Comparison of ENCODE assay signal across 16 cellular contexts in genomic region chr22:39901519-39902146, GRCh38. TPM values are rescaled to one million over a fixed set of nuclear protein-coding genes. Genes with fewer than 3 reads are reported as not detected.
A peak's percentile ranks its signal among the peaks of the same experiment; 100 is the strongest.
DNase-seq lines count a peak whose midpoint lies in the region; ATAC-seq, FAIRE-seq and TF ChIP-seq lines count a peak whose summit lies in the region.
"Had no signal": no experiment of that assay in that cellular context is flagged by ENCODE, and none has a peak within 500 bp of the region (broad histone marks: within the 10 kb centered on the region; RNA-seq: fewer than 3 reads in every experiment).

No MANE protein-coding gene starts in this region.

- H3K27me3 Mint-ChIP-seq in CD4-positive, alpha-beta memory T cell = no peaks in the 10 kb centered on the region
- H3K27me3 Mint-ChIP-seq in activated T-helper 2 cell treated with anti-CD3 and anti-CD28 coated beads, Interferon-gamma antibody, Interleukin-2, Interleukin-4, amounts not matched to agents 10 μg/mL and 5 μg/mL and 100 μg/mL, durations not matched to agents 14 hours and 24 hours and 36 hours (ENCODE audit: low read depth) = no peaks in the 10 kb centered on the region
- H3K27me3 Mint-ChIP-seq in natural killer cell (ENCODE audit: low read depth in 2 of 2) = no peaks in the 10 kb centered on the region

- no peaks in the 10 kb centered on the region for H3K9me3 ChIP-seq in CD4-positive, alpha-beta memory T cell (ENCODE audit: control insufficient read depth in 1 of 2, low read length in 2 of 2)
- no peaks in the 10 kb centered on the region for H3K9me3 ChIP-seq in MG63
- H3K9me3 ChIP-seq: SK-N-SH, uterus had no signal

- peak; percentile 69 for FAIRE-seq in GM12891 (lab: Jason Lieb, UNC)

- peak overlapping the region; percentile 57 to 72 for H3K4me3 ChIP-seq in CD4-positive, alpha-beta memory T cell (ENCODE audit: low read length in 2 of 2)
- H3K4me3 ChIP-seq in MG63 = no peak overlapping the region
- H3K4me3 ChIP-seq: uterus had no signal

- no peaks in the 10 kb centered on the region for H3K27me3 ChIP-seq in CD4-positive, alpha-beta memory T cell (ENCODE audit: insufficient read depth, low read length)
- H3K27me3 ChIP-seq in MG63 = peaks cover 3% of the 10 kb centered on the region; the same call in 1 of the 2 replicates
- H3K27me3 ChIP-seq: uterus had no signal

- peaks cover 39% of the 10 kb centered on the region for H3K4me1 ChIP-seq in CD4-positive, alpha-beta memory T cell (ENCODE audit: insufficient read depth, low read length)
- H3K4me1 ChIP-seq: uterus had no signal

- H3K27ac ChIP-seq in CD4-positive, alpha-beta memory T cell (ENCODE audit: low read depth, low read length) = peak overlapping the region; percentile 75
- H3K27ac ChIP-seq: uterus had no signal

- peaks cover 35 to 38% of the 10 kb centered on the region in 2 donors for H3K36me3 Mint-ChIP-seq in CD4-positive, alpha-beta memory T cell
- H3K36me3 Mint-ChIP-seq in activated T-helper 2 cell treated with anti-CD3 and anti-CD28 coated beads, Interferon-gamma antibody, Interleukin-2, Interleukin-4, amounts not matched to agents 10 μg/mL and 5 μg/mL and 100 μg/mL, durations not matched to agents 14 hours and 24 hours and 36 hours (ENCODE audit: low read depth) = peaks cover 20% of the 10 kb centered on the region
- H3K36me3 Mint-ChIP-seq in natural killer cell = no peaks in the 10 kb centered on the region
- H3K36me3 Mint-ChIP-seq: CD14-positive monocyte, WTC11 had no signal

- H3K4me3 Mint-ChIP-seq in CD4-positive, alpha-beta memory T cell = peak overlapping the region; percentile 91 to 100 (median 97)
- peak overlapping the region; percentile 98 for H3K4me3 Mint-ChIP-seq in activated T-helper 2 cell treated with anti-CD3 and anti-CD28 coated beads, Interferon-gamma antibody, Interleukin-2, Interleukin-4, amounts not matched to agents 10 μg/mL and 5 μg/mL and 100 μg/mL, durations not matched to agents 14 hours and 24 hours and 36 hours (ENCODE audit: low read depth)
- H3K4me3 Mint-ChIP-seq in natural killer cell = peak overlapping the region; percentile 97
- H3K4me3 Mint-ChIP-seq: WTC11 had no signal

- TF ChIP-seq CTCF in natural killer cell (IDR thresholded peaks at IDR 0.05) = no peak

- POLR2A ChIA-PET in CD4-positive, alpha-beta memory T cell (lab: Charles Lee; ENCODE audit: partially characterized antibody) = interaction anchor here (1.2 to 4.3 kb wide), 7 partner anchors 8 to 334 kb away, joined by 3 to 50 read pairs (median 22); no protein-coding TSS in a partner anchor

- H3K36me3 ChIP-seq in CD4-positive, alpha-beta memory T cell (ENCODE audit: insufficient read depth, low read length) = no peaks in the 10 kb centered on the region
- H3K36me3 ChIP-seq in MG63 = no peaks in the 10 kb centered on the region
- H3K36me3 ChIP-seq: uterus had no signal

- CTCF ChIA-PET in CD4-positive, alpha-beta memory T cell (lab: Charles Lee; ENCODE audit: partially characterized antibody) = interaction anchor here (1.0 to 1.4 kb wide), 3 partner anchors 10 to 33 kb away, joined by 3 read pairs; no protein-coding TSS in a partner anchor

- H3K9me3 Mint-ChIP-seq in CD4-positive, alpha-beta memory T cell = no peaks in the 10 kb centered on the region
- H3K9me3 Mint-ChIP-seq in activated T-helper 2 cell treated with anti-CD3 and anti-CD28 coated beads, Interferon-gamma antibody, Interleukin-2, Interleukin-4, amounts not matched to agents 10 μg/mL and 5 μg/mL and 100 μg/mL, durations not matched to agents 14 hours and 24 hours and 36 hours = no peaks in the 10 kb centered on the region
- H3K9me3 Mint-ChIP-seq in natural killer cell = no peaks in the 10 kb centered on the region
- H3K9me3 Mint-ChIP-seq: CD14-positive monocyte, WTC11 had no signal

- ATAC-seq in natural killer cell = no peak
- no peak for ATAC-seq in HG03342 (IDR thresholded peaks at IDR 0.05; ENCODE audit: unreplicated experiment)
- ATAC-seq: WTC11 had no signal

- peak overlapping the region in 6 of 7 donors; percentile 95 to 98 (median 98) for H3K27ac Mint-ChIP-seq in CD4-positive, alpha-beta memory T cell
- peak overlapping the region; percentile 99 for H3K27ac Mint-ChIP-seq in activated T-helper 2 cell treated with anti-CD3 and anti-CD28 coated beads, Interferon-gamma antibody, Interleukin-2, Interleukin-4, amounts not matched to agents 10 μg/mL and 5 μg/mL and 100 μg/mL, durations not matched to agents 14 hours and 24 hours and 36 hours
- peak overlapping the region; percentile 92 to 94 for H3K27ac Mint-ChIP-seq in natural killer cell
- H3K27ac Mint-ChIP-seq: WTC11 had no signal

- intact Hi-C loops in CD4-positive, alpha-beta memory T cell (cut with micrococcal nuclease) = loop anchor here (1.0 to 5.0 kb wide), 6 partner anchors 10 to 446 kb away; partner anchors contain the start of gene ADSL
- intact Hi-C loops in activated T-helper 2 cell treated with anti-CD3 and anti-CD28 coated beads, Interferon-gamma antibody, Interleukin-2, Interleukin-4, amounts not matched to agents 10 μg/mL and 5 μg/mL and 100 μg/mL, durations not matched to agents 14 hours and 24 hours and 36 hours (cut with micrococcal nuclease) = loop anchor here (1.0 to 10.0 kb wide), 6 partner anchors 36 to 423 kb away; partner anchors contain the start of gene TNRC6B
- intact Hi-C loops in natural killer cell (cut with micrococcal nuclease) = loop anchor here (1.0 to 10.0 kb wide), 2 partner anchors 60 to 213 kb away; no protein-coding TSS in a partner anchor

- peaks cover 10 to 40% (median 23%) of the 10 kb centered on the region in 4 donors for H3K4me1 Mint-ChIP-seq in CD4-positive, alpha-beta memory T cell
- H3K4me1 Mint-ChIP-seq in activated T-helper 2 cell treated with anti-CD3 and anti-CD28 coated beads, Interferon-gamma antibody, Interleukin-2, Interleukin-4, amounts not matched to agents 10 μg/mL and 5 μg/mL and 100 μg/mL, durations not matched to agents 14 hours and 24 hours and 36 hours (ENCODE audit: low read depth) = peaks cover 40% of the 10 kb centered on the region
- H3K4me1 Mint-ChIP-seq in natural killer cell = peaks cover 61 to 69% of the 10 kb centered on the region in 2 donors

- TF ChIP-seq POLR2A in GM12891 (IDR thresholded peaks at IDR 0.05; ENCODE audit: low read depth, low read length) = no peak

- DNase-seq in CD4-positive, alpha-beta memory T cell = no peak
- DNase-seq in GM12891 (ENCODE audit: insufficient read length, low spot score) (no peak), natural killer cell (no peak), MG63 (no peak), hippocampal formation (lab: John Stamatoyannopoulos, UW) (no peak)
- no peak for DNase-seq in activated T-helper 2 cell treated with anti-CD3 and anti-CD28 coated beads, Interferon-gamma antibody, Interleukin-2, Interleukin-4, amounts not matched to agents 10 μg/mL and 5 μg/mL and 100 μg/mL, durations not matched to agents 14 hours and 24 hours and 36 hours (ENCODE audit: low spot score)
- DNase-seq: Karpas-422, NCI-H146, NCI-H446 treated with DMSO at 0.1 percent for 48 hours, SK-N-SH, uterus had no signal

TF ChIP-seq in GM12891, 5 proteins besides CTCF, POLR2A, EP300 and RAD21:
- no peak for TF ChIP-seq TAF1 (IDR thresholded peaks at IDR 0.05; ENCODE audit: low read depth, low read length)
- no peak for TF ChIP-seq PAX5 (IDR thresholded peaks at IDR 0.05; ENCODE audit: insufficient read depth, low read length, severe bottlenecking)
- no peak for TF ChIP-seq POU2F2 (IDR thresholded peaks at IDR 0.05; ENCODE audit: low read depth, low read length)
- no peak for TF ChIP-seq POLR2AphosphoS5 (IDR thresholded peaks at IDR 0.05; ENCODE audit: low read depth, low read length)
- TF ChIP-seq SPI1 (IDR thresholded peaks at IDR 0.05; ENCODE audit: low read depth, low read length) = no peak

RNA-seq across cellular contexts. Expression of gene GRAP2, which starts 0.7 kb away (rescaled TPM):
- 100 to 1,000 TPM; 134 to 140 TPM for total RNA-seq in CD4-positive, alpha-beta memory T cell
- 10 to 100 TPM; 53.1 to 86.7 TPM for polyA plus RNA-seq in CD4-positive, alpha-beta memory T cell
- polyA plus RNA-seq in GM12891 (2012; ENCODE audit: low read depth, missing spikeins) = 1.6 TPM
- total RNA-seq in activated T-helper 2 cell treated with anti-CD3 and anti-CD28 coated beads, Interferon-gamma antibody, Interleukin-2, Interleukin-4, amounts not matched to agents 10 μg/mL and 5 μg/mL and 100 μg/mL, durations not matched to agents 14 hours and 24 hours and 36 hours = 44.1 and 46.5 TPM in 2 replicates
- 10 to 100 TPM; 65.1 to 97.3 (median 92.2) TPM for total RNA-seq in natural killer cell
- not detected in 2 replicates for total RNA-seq in MG63 (2014; rRNA removed; shearing (Covaris generic); ENCODE audit: low replicate concordance)

RNA-seq across cellular contexts. Expression of gene ENTHD1, which starts 8.1 kb away (rescaled TPM):
- total RNA-seq in CD4-positive, alpha-beta memory T cell = under 1 TPM; 0.26 to 0.47 TPM
- under 1 TPM; 0.10 to 0.14 TPM for polyA plus RNA-seq in CD4-positive, alpha-beta memory T cell
- 0.08 TPM for polyA plus RNA-seq in GM12891 (2012; ENCODE audit: low read depth, missing spikeins)
- total RNA-seq in activated T-helper 2 cell treated with anti-CD3 and anti-CD28 coated beads, Interferon-gamma antibody, Interleukin-2, Interleukin-4, amounts not matched to agents 10 μg/mL and 5 μg/mL and 100 μg/mL, durations not matched to agents 14 hours and 24 hours and 36 hours = 0.11 TPM in 2 replicates
- total RNA-seq in natural killer cell = not detected
- total RNA-seq in MG63 (2014; rRNA removed; shearing (Covaris generic); ENCODE audit: low replicate concordance) = not detected in 2 replicates
- total RNA-seq: cardiac septum, posterior vena cava, WTC11 had no signal
- polyA plus RNA-seq: CD14-positive monocyte, SK-N-SH had no signal

RNA-seq across cellular contexts. Expression of gene TMA7B, which starts 58.6 kb away (rescaled TPM):
- total RNA-seq in CD4-positive, alpha-beta memory T cell = 10 to 100 TPM in 1 of 2 experiments, 1 to 10 TPM in 1; 9.3 to 10.2 TPM
- 1 to 10 TPM in 1 of 2 donors, not detected in 1; 3.3 TPM for polyA plus RNA-seq in CD4-positive, alpha-beta memory T cell
- polyA plus RNA-seq in GM12891 (2012; ENCODE audit: low read depth, missing spikeins) = 0.06 TPM
- 1.7 and 2.0 TPM in 2 replicates for total RNA-seq in activated T-helper 2 cell treated with anti-CD3 and anti-CD28 coated beads, Interferon-gamma antibody, Interleukin-2, Interleukin-4, amounts not matched to agents 10 μg/mL and 5 μg/mL and 100 μg/mL, durations not matched to agents 14 hours and 24 hours and 36 hours
- 1 to 10 TPM; 2.6 to 8.7 (median 6.7) TPM for total RNA-seq in natural killer cell
- not detected in 2 replicates for total RNA-seq in MG63 (2014; rRNA removed; shearing (Covaris generic); ENCODE audit: low replicate concordance)
- total RNA-seq: cardiac septum, uterus, WTC11 had no signal
- polyA plus RNA-seq: SK-N-SH had no signal

Comparison
In these comparisons a context has a peak if more than half of its experiments do, and no peak if none do; other contexts are left out.
1. RNA of gene GRAP2, which starts 0.7 kb away (total RNA-seq): 134 to 140 TPM in CD4-positive, alpha-beta memory T cell, 65.1 to 97.3 TPM in natural killer cell and 44.1 to 46.5 TPM in activated T-helper 2 cell treated with anti-CD3 and anti-CD28 coated beads, Interferon-gamma antibody, Interleukin-2, Interleukin-4, amounts not matched to agents 10 μg/mL and 5 μg/mL and 100 μg/mL, durations not matched to agents 14 hours and 24 hours and 36 hours; not detected in MG63; every median in the first group is over 10 times any median in the second.
2. Peak in every context shown above with its lines, with median percentiles within 50 percentile points of each other: H3K27ac Mint-ChIP-seq and H3K4me3 Mint-ChIP-seq.